In the genomic region with DNA sequence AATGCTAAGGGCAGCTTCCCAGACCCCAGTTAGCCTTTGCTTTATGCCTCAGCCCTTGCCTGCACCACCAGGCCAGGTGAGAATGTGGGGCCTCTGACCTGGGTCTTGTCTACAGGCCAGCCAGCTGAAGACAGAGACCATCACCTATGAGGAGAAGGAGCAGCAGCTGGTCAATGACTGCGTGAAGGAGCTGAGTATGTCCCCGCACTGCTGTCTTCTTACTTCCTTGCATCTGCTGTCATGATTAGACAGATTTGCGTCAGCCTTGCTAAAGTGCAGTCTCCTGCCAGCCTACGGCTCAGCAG, we compare ENCODE assay signal across 1 cellular context.
TF ChIP-seq lines count a peak whose summit lies in the region.

No MANE protein-coding gene starts in this region.

TF ChIP-seq in K562, 482 proteins besides CTCF, POLR2A, EP300 and RAD21 (continued from another document):
- TF ChIP-seq ZNF644 (tag; IDR thresholded peaks at IDR 0.05; ENCODE audit: low read depth) (no peak), ARID1B (IDR thresholded peaks at IDR 0.05) (no peak), EP400 (IDR thresholded peaks at IDR 0.05) (no peak), RCOR1 (IDR thresholded peaks at IDR 0.05; ENCODE audit: borderline replicate concordance in 1 of 2, low read depth in 2 of 2, low read length in 2 of 2) (no peak), RBFOX2 (IDR thresholded peaks at IDR 0.05; ENCODE audit: low read depth, low read length) (no peak), ELF2 (CRISPR knock-in tag; IDR thresholded peaks at IDR 0.05) (no peak)
- TF ChIP-seq, protein P1, sequence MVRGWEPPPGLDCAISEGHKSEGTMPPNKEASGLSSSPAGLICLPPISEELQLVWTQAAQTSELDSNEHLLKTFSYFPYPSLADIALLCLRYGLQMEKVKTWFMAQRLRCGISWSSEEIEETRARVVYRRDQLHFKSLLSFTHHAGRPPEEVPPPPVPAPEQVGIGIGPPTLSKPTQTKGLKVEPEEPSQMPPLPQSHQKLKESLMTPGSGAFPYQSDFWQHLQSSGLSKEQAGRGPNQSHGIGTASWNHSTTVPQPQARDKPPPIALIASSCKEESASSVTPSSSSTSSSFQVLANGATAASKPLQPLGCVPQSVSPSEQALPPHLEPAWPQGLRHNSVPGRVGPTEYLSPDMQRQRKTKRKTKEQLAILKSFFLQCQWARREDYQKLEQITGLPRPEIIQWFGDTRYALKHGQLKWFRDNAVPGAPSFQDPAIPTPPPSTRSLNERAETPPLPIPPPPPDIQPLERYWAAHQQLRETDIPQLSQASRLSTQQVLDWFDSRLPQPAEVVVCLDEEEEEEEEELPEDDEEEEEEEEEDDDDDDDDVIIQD (CRISPR knock-in tag; IDR thresholded peaks at IDR 0.05): no peak
